ENCODE assay signal across 20 cellular contexts in genomic region chr7:16432425-16432731, GRCh38. TPM values are rescaled to one million over a fixed set of nuclear protein-coding genes. Genes with fewer than 3 reads are reported as not detected.
"Had no signal": no experiment of that assay in that cellular context is flagged by ENCODE, and none has a peak within 500 bp of the region (broad histone marks: within the 10 kb centered on the region; RNA-seq: fewer than 3 reads in every experiment).

No MANE protein-coding gene starts in this region.

- H3K9me3 ChIP-seq: heart left ventricle, pancreas, spleen, testis, tibial nerve had no signal

- H3K27ac ChIP-seq: coronary artery, heart left ventricle, pancreas, spleen, testis, tibial nerve had no signal

- H3K36me3 ChIP-seq: heart left ventricle, pancreas, spleen, tibial nerve had no signal

- H3K36me3 Mint-ChIP-seq: naive B cell; stimulated activated naive B cell treated with anti-CD40 and anti-IgM and Interleukin-4, amounts not matched to agents 10 μg/mL and 1 μg/mL and 100 μg/mL, for 72 hours had no signal

- H3K4me1 ChIP-seq: heart left ventricle, pancreas, spleen, testis, tibial nerve had no signal

- H3K27ac Mint-ChIP-seq: naive B cell; nephron; progenitor cell of endocrine pancreas; stimulated activated naive B cell treated with anti-CD40 and anti-IgM and Interleukin-4, amounts not matched to agents 10 μg/mL and 1 μg/mL and 100 μg/mL, for 72 hours; stimulated activated naive CD8-positive, alpha-beta T cell treated with anti-CD3 and anti-CD28 coated beads, Interleukin-15, amount 100 ng/mL, for 72 hours had no signal

- H3K4me3 ChIP-seq: coronary artery, heart left ventricle, pancreas, spleen, testis, tibial nerve had no signal

- H3K27me3 ChIP-seq: heart left ventricle, pancreas, spleen, testis, tibial nerve had no signal

- H3K27me3 Mint-ChIP-seq: progenitor cell of endocrine pancreas; stimulated activated naive B cell treated with anti-CD40 and anti-IgM and Interleukin-4, amounts not matched to agents 10 μg/mL and 1 μg/mL and 100 μg/mL, for 72 hours; stimulated activated naive CD8-positive, alpha-beta T cell treated with anti-CD3 and anti-CD28 coated beads, Interleukin-15, amount 100 ng/mL, for 72 hours had no signal

- ATAC-seq: sciatic nerve had no signal

- H3K4me1 Mint-ChIP-seq: naive B cell; nephron; stimulated activated naive B cell treated with anti-CD40 and anti-IgM and Interleukin-4, amounts not matched to agents 10 μg/mL and 1 μg/mL and 100 μg/mL, for 72 hours had no signal

- H3K9me3 Mint-ChIP-seq: naive B cell; nephron; stimulated activated naive B cell treated with anti-CD40 and anti-IgM and Interleukin-4, amounts not matched to agents 10 μg/mL and 1 μg/mL and 100 μg/mL, for 72 hours; stimulated activated naive CD8-positive, alpha-beta T cell treated with anti-CD3 and anti-CD28 coated beads, Interleukin-15, amount 100 ng/mL, for 72 hours had no signal

- DNase-seq: effector CD8-positive, alpha-beta T cell; heart left ventricle; occipital lobe; spleen; stimulated activated CD4-positive, alpha-beta T cell treated with anti-CD3 and anti-CD28 coated beads, Interleukin-1b, Interleukin-23, amount 100 ng/mL, for 48 hours; stimulated activated CD4-positive, alpha-beta T cell treated with anti-CD3 and anti-CD28 coated beads, Interleukin-4, amount 100 ng/mL, for 24 hours; stimulated activated naive B cell treated with anti-CD40 and anti-IgM and Interleukin-4, amounts not matched to agents 10 μg/mL and 1 μg/mL and 100 μg/mL, for 72 hours had no signal

- H3K4me3 Mint-ChIP-seq: naive B cell; nephron; stimulated activated naive B cell treated with anti-CD40 and anti-IgM and Interleukin-4, amounts not matched to agents 10 μg/mL and 1 μg/mL and 100 μg/mL, for 72 hours; stimulated activated naive CD8-positive, alpha-beta T cell treated with anti-CD3 and anti-CD28 coated beads, Interleukin-15, amount 100 ng/mL, for 72 hours had no signal

RNA-seq across cellular contexts. Expression of gene SOSTDC1, which starts 33.2 kb away (rescaled TPM):
- total RNA-seq: dermis microvascular lymphatic vessel endothelial cell, glomerular endothelial cell, lung microvascular endothelial cell, spleen, subcutaneous adipose tissue had no signal
